20 cellular contexts compared by ENCODE assay signal in the genomic region with DNA sequence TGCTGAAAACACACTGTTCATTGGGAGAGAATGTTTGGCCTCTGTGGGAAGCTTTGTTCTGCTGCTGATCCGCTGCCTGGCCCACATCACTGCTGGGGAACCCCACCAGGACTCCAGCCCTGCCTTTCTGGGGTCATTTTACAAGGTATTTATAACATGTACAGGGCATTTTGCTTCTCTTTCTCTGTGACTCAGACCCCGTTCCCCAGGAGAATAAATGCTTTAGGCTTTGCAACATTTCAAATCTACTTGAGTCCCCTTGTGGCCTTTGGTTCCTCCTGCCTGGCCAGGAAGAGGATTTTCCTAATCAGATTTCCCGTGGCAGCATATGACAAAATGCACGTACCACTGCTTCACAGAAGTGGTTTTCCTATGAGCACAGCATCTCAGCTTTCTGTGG. TPM values are rescaled to one million over a fixed set of nuclear protein-coding genes. Genes with fewer than 3 reads are reported as not detected.
DNase-seq lines count a peak whose midpoint lies in the region; ATAC-seq, FAIRE-seq and TF ChIP-seq lines count a peak whose summit lies in the region.
"Had no signal": no experiment of that assay in that cellular context is flagged by ENCODE, and none has a peak within 500 bp of the region (broad histone marks: within the 10 kb centered on the region; RNA-seq: fewer than 3 reads in every experiment).

No MANE protein-coding gene starts in this region.

- peak; percentile 29 for FAIRE-seq in D721Med (lab: Jason Lieb, UNC)

- no peaks in the 10 kb centered on the region for H3K9me3 Mint-ChIP-seq in glutamatergic neuron (ENCODE audit: unreplicated experiment)

- TF ChIP-seq CTCF in D721Med (IDR thresholded peaks at IDR 0.05; ENCODE audit: insufficient read depth, missing control alignments) = no peak
- TF ChIP-seq CTCF in glutamatergic neuron (IDR thresholded peaks at IDR 0.05; ENCODE audit: partially characterized antibody, unreplicated experiment) = no peak

- ATAC-seq in GM21367 (IDR thresholded peaks at IDR 0.05; ENCODE audit: unreplicated experiment) = no peak
- no peak for ATAC-seq in HG02852 (IDR thresholded peaks at IDR 0.05; ENCODE audit: unreplicated experiment)
- no peak for ATAC-seq in HG03442 (IDR thresholded peaks at IDR 0.05; ENCODE audit: unreplicated experiment)
- ATAC-seq: left ventricle myocardium superior; Panc1; stimulated activated naive CD8-positive, alpha-beta T cell treated with anti-CD3 and anti-CD28 coated beads, Interleukin-15, Interleukin-2, amounts not matched to agents 100 U/mL and 50 U/mL, for 24 hours had no signal

- H3K27me3 Mint-ChIP-seq in glutamatergic neuron (ENCODE audit: unreplicated experiment) = no peaks in the 10 kb centered on the region

- peak overlapping the region; percentile 49 for H3K27ac Mint-ChIP-seq in glutamatergic neuron (ENCODE audit: unreplicated experiment)

- no peaks in the 10 kb centered on the region for H3K36me3 Mint-ChIP-seq in glutamatergic neuron (ENCODE audit: unreplicated experiment)

- no peak overlapping the region for H3K4me3 Mint-ChIP-seq in glutamatergic neuron (ENCODE audit: unreplicated experiment)

- peaks cover 6% of the 10 kb centered on the region for H3K4me1 Mint-ChIP-seq in glutamatergic neuron (ENCODE audit: low read depth, unreplicated experiment)

- DNase-seq in D721Med (ENCODE audit: insufficient read length, low spot score) (no peak), LHCN-M2 (ENCODE audit: low read depth) (peak; percentile 74), amniotic stem cell (lab: John Stamatoyannopoulos, UW) (peak; percentile 10), glutamatergic neuron (no peak), COLO668 (lab: John Stamatoyannopoulos, UW; ENCODE audit: unreplicated experiment) (no peak)
- DNase-seq: activated gamma-delta T cell; effector CD8-positive, alpha-beta T cell; left ventricle myocardium superior; MM.1S; NCI-H2081 treated with DMSO at 0.1 percent for 48 hours; NCI-H526 treated with DMSO at 0.1 percent for 48 hours; spleen; stimulated activated naive CD8-positive, alpha-beta T cell treated with anti-CD3 and anti-CD28 coated beads, Interleukin-15, Interleukin-2, amounts not matched to agents 100 U/mL and 50 U/mL, for 24 hours had no signal

RNA-seq across cellular contexts. Expression of gene BTG4, which starts 43.0 kb away (rescaled TPM):
- 0.17 TPM in 1 of 2 replicates, not detected in the other for total RNA-seq in LHCN-M2 (2014; rRNA removed)
- polyA plus RNA-seq in LHCN-M2 (2012) = 0.11 TPM
- total RNA-seq in glutamatergic neuron (ENCODE audit: unreplicated experiment) = not detected
- total RNA-seq: breast epithelium, fibroblast of villous mesenchyme, HT-29, left ventricle myocardium superior, spleen had no signal
- polyA plus RNA-seq: spleen had no signal

RNA-seq across cellular contexts. Expression of gene HOATZ, which starts 45.4 kb away (rescaled TPM):
- total RNA-seq in LHCN-M2 (2014; rRNA removed) = not detected in 2 replicates
- polyA plus RNA-seq in LHCN-M2 (2012) = not detected
- not detected for total RNA-seq in glutamatergic neuron (ENCODE audit: unreplicated experiment)
- total RNA-seq: breast epithelium, fibroblast of villous mesenchyme, HT-29, left ventricle myocardium superior, spleen had no signal
- polyA plus RNA-seq: spleen had no signal

Comparison
In these comparisons a context has a peak if more than half of its experiments do, and no peak if none do; other contexts are left out.
1. DNase-seq: peak in LHCN-M2 (single experiment) and amniotic stem cell (single experiment); none in D721Med (single experiment), glutamatergic neuron (single experiment) and COLO668 (single experiment).